In the genomic region with DNA sequence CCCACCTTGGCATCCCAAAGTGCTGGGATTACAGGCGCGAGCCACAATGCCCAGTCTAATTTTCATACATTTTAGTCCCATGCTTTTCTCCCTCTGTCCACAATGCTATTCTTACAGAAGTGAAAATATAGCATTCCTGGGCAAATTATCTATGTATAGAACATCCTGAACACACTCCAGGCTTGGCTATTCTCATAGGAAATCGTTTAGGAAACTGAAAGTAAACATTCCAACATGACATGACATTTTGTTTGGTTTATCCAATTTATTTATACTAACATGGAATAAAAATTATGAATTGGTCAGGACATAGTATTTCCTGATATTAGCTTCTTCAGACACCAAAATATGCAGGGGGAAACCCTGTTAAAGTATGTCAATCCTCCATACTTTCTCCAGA, we compare ENCODE assay signal across 20 cellular contexts. TPM values are rescaled to one million over a fixed set of nuclear protein-coding genes. Genes with fewer than 3 reads are reported as not detected.
DNase-seq lines count a peak whose midpoint lies in the region; ATAC-seq and TF ChIP-seq lines count a peak whose summit lies in the region.
"Had no signal": no experiment of that assay in that cellular context is flagged by ENCODE, and none has a peak within 500 bp of the region (broad histone marks: within the 10 kb centered on the region; RNA-seq: fewer than 3 reads in every experiment).

No MANE protein-coding gene starts in this region.

- intact Hi-C loops in ovary (cut with DNase I) = no loop called here

- H3K9ac ChIP-seq in muscle layer of colon (ENCODE audit: low read length) = no peak overlapping the region

- no peaks in the 10 kb centered on the region for H3K9me3 Mint-ChIP-seq in HFFc6
- H3K9me3 Mint-ChIP-seq: H9 had no signal

- H3K36me3 Mint-ChIP-seq in HFFc6 (ENCODE audit: low read depth) = peaks cover 44% of the 10 kb centered on the region

- TF ChIP-seq CTCF in HFFc6 (IDR thresholded peaks at IDR 0.05) (no peak), coronary artery (IDR thresholded peaks at IDR 0.05) (no peak), ovary (IDR thresholded peaks at IDR 0.05) (no peak)

- WGBS in ovary, 3 donors = 34 to 48% (median 48%) methylated on average over 3 of the region's 3 CpGs

- H3K27me3 ChIP-seq in muscle layer of colon (ENCODE audit: control insufficient read depth in 1 of 2, insufficient read depth in 2 of 2, low read length in 2 of 2) = no peaks in the 10 kb centered on the region
- no peaks in the 10 kb centered on the region for H3K27me3 ChIP-seq in ovary
- H3K27me3 ChIP-seq: BE2C, SJCRH30 had no signal

- TF ChIP-seq POLR2A in ovary (IDR thresholded peaks at IDR 0.05) = no peak

- H3K27ac ChIP-seq in coronary artery (no peak overlapping the region), muscle layer of colon (ENCODE audit: low read depth, low read length) (peak overlapping the region; percentile 7), ovary (no peak overlapping the region)
- H3K27ac ChIP-seq: SJCRH30 had no signal

- H3K9me3 ChIP-seq in muscle layer of colon (ENCODE audit: low read length) = no peaks in the 10 kb centered on the region
- no peaks in the 10 kb centered on the region for H3K9me3 ChIP-seq in ovary
- H3K9me3 ChIP-seq: BE2C, SJCRH30 had no signal

- no peak overlapping the region for H3K4me3 Mint-ChIP-seq in HFFc6
- H3K4me3 Mint-ChIP-seq: H9 had no signal

- H3K27ac Mint-ChIP-seq in HFFc6 = peak overlapping the region; percentile 47
- H3K27ac Mint-ChIP-seq: CD4-positive, CD25-positive, alpha-beta regulatory T cell had no signal

- peaks cover 9% of the 10 kb centered on the region for H3K4me1 ChIP-seq in muscle layer of colon (ENCODE audit: insufficient read depth, low read length)
- H3K4me1 ChIP-seq in ovary (ENCODE audit: insufficient read depth) = no peaks in the 10 kb centered on the region

- no peak for ATAC-seq in HG03095 (IDR thresholded peaks at IDR 0.05; ENCODE audit: unreplicated experiment)

- TF ChIP-seq EP300 in ovary (IDR thresholded peaks at IDR 0.05) = no peak

- H3K27me3 Mint-ChIP-seq in HFFc6 (ENCODE audit: insufficient read depth) = peaks cover 2% of the 10 kb centered on the region

- H3K36me3 ChIP-seq in muscle layer of colon (ENCODE audit: insufficient read depth, low read length) (peaks cover 6% of the 10 kb centered on the region), ovary (no peaks in the 10 kb centered on the region)
- H3K36me3 ChIP-seq: BE2C had no signal

- no peak overlapping the region for H3K4me3 ChIP-seq in coronary artery
- H3K4me3 ChIP-seq in muscle layer of colon (ENCODE audit: low read depth in 1 of 2, low read length in 2 of 2) = no peak overlapping the region
- H3K4me3 ChIP-seq in ovary = no peak overlapping the region
- H3K4me3 ChIP-seq: SJCRH30 had no signal

- H3K4me1 Mint-ChIP-seq in HFFc6 (ENCODE audit: low read depth) = peaks cover 45% of the 10 kb centered on the region
- H3K4me1 Mint-ChIP-seq: CD4-positive, CD25-positive, alpha-beta regulatory T cell had no signal

- DNase-seq in HFFc6 (no peak), coronary artery (ENCODE audit: low spot score) (peak; percentile 12), fibroblast of peridontal ligament (ENCODE audit: extremely low read depth) (peak; percentile 34), ovary (no peak), NCI-H2029 (lab: John Stamatoyannopoulos, UW) (no peak)
- DNase-seq in stimulated activated CD4-positive, alpha-beta T cell treated with anti-CD3 and anti-CD28 coated beads, Interleukin-2, amount 100 ng/mL, for 24 hours = no peak
- DNase-seq: BE2C; CD4-positive, CD25-positive, alpha-beta regulatory T cell; COR-L47; DMS 273 treated with DMSO at 0.1 percent for 48 hours; GDM1; H9; MM.1S; NCI-H1092; NCI-H2081 treated with DMSO at 0.1 percent for 48 hours; NCI-H2227 treated with DMSO at 0.1 percent for 48 hours; NCI-H524; SJCRH30 had no signal

RNA-seq across cellular contexts. Expression of a gene that starts 52.6 kb away (rescaled TPM):
- 1 to 10 TPM; 4.6 to 7.6 (median 7.4) TPM for total RNA-seq in HFFc6 (2021; fragmentation: NEBNext Ultra II Directional; extraction: Animal tissue kit (Norgen Biotek cat#: 25700))
- total RNA-seq in ovary = 10 to 100 TPM in 4 of 7 donors, 1 to 10 TPM in 3; 4.5 to 54.0 (median 14.9) TPM
- 10 to 100 TPM in 1 of 2 donors, 1 to 10 TPM in 1; 5.8 to 40.9 TPM for polyA plus RNA-seq in ovary

Comparison
In these comparisons a context has a peak if more than half of its experiments do, and no peak if none do; other contexts are left out.
1. DNase-seq: peak in coronary artery (single experiment) and fibroblast of peridontal ligament (single experiment); none in HFFc6 (single experiment), ovary (0 of 5), stimulated activated CD4-positive, alpha-beta T cell treated with anti-CD3 and anti-CD28 coated beads, Interleukin-2, amount 100 ng/mL, for 24 hours (0 of 2) and NCI-H2029 (single experiment).